Comparison of ENCODE assay signal across 8 cellular contexts in the genomic region with DNA sequence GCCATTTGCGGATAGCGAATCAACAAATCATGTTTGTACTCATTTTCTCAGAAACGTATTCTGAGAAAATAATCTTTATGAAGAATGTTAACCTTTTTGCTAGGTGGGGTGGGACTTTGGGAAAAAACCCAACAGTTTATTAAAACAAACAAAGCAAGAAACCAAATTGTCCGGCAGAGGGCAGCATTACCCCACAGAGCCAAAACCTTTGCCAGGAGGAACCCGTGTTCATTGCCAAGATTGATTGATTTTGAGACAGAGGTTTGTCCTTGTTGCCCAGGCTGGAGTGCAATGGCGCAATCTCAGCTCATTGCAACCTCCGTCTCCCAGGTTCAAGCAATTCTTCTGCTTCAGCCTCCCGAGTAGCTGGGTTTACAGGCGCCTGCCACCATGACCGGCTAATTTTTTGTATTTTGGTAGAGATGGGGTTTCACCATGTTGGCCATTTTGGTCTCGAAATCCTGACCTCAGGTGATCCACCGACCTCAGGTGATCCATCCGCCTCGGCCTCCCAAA.
DNase-seq lines count a peak whose midpoint lies in the region; ATAC-seq lines count a peak whose summit lies in the region.

No MANE protein-coding gene starts in this region.

- H3K36me3 ChIP-seq in SJSA1, result no peaks in the 10 kb centered on the region

- intact Hi-C loops in posterior cingulate gyrus (cut with DNase I), result loop anchor here (1.0 kb wide), 1 partner anchor 563 kb away; no protein-coding TSS in a partner anchor

- no peak for ATAC-seq in HG03097 (IDR thresholded peaks at IDR 0.05; ENCODE audit: low FRiP score, unreplicated experiment)

- H3K4me3 ChIP-seq in SJSA1, result no peak overlapping the region

- no peak overlapping the region for H3K27ac ChIP-seq in SJSA1

- no peaks in the 10 kb centered on the region for H3K9me3 ChIP-seq in SJSA1 (replicated peaks)

- DNase-seq in ELF-1 (ENCODE audit: low read depth, low spot score) (peak; percentile 85), MV-4-11 (lab: John Stamatoyannopoulos, UW) (peak; percentile 68), SJSA1 (ENCODE audit: low read depth in 1 of 2, low spot score in 2 of 2) (peak; percentile 62 to 70), glomerular visceral epithelial cell (ENCODE audit: extremely low spot score) (peak; percentile 64), posterior cingulate gyrus (peak; percentile 32 to 95 (median 80)), ureter (ENCODE audit: low spot score) (peak; percentile 82)
- peak; percentile 34 to 66 (median 60) for DNase-seq in activated naive CD4-positive, alpha-beta T cell (lab: John Stamatoyannopoulos, UW)

- H3K4me1 ChIP-seq in SJSA1 (replicated peaks), result no peaks in the 10 kb centered on the region

- H3K27me3 ChIP-seq in SJSA1 (replicated peaks), result no peaks in the 10 kb centered on the region; the same call in none of the 2 replicates
